In the genomic region with DNA sequence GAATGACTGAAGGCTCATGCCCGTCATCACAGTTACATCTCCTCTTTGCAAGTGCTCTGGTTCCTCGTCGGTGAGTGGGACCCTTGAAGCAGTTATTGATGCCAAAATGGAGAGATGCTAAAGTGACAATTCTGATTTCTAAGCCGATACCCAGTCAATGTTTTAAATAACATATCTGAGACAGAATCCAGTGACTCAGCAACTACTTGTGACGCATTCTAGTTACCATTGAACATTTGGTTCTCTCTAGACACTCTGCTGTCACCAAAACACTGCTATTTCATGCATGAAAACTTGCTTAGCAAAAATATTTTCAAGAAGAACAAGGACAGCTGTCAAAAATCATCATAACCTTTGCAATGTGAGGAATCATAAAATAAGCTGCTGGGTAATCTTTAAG, we compare ENCODE assay signal across 14 cellular contexts.
DNase-seq lines count a peak whose midpoint lies in the region; ATAC-seq lines count a peak whose summit lies in the region.
"Had no signal": no experiment of that assay in that cellular context is flagged by ENCODE, and none has a peak within 500 bp of the region (broad histone marks: within the 10 kb centered on the region; RNA-seq: fewer than 3 reads in every experiment).

No MANE protein-coding gene starts in this region.

- ATAC-seq in HG03520 (IDR thresholded peaks at IDR 0.05; ENCODE audit: unreplicated experiment), result no peak
- no peak for ATAC-seq in GM18861 (IDR thresholded peaks at IDR 0.05; ENCODE audit: unreplicated experiment)

- peak; percentile 54 for DNase-seq in Ammon's horn (ENCODE audit: low spot score)
- peak; percentile 48 for DNase-seq in LHCN-M2 (ENCODE audit: low read depth)
- peak in 5 of 61 donors; percentile 31 to 62 (median 32) for DNase-seq in caudate nucleus (lab: John Stamatoyannopoulos, UW)
- peak; percentile 55 for DNase-seq in putamen (ENCODE audit: low spot score)
- no peak for DNase-seq in GM03348 (ENCODE audit: low spot score)
- no peak for DNase-seq in HuH-7 (ENCODE audit: low spot score)
- DNase-seq: ACHN; Caco-2; CD4-positive, alpha-beta T cell; H9; KBM-7 had no signal

- H3K27ac ChIP-seq in caudate nucleus (ENCODE audit: low read depth, low read length), result peak overlapping the region; percentile 74
- H3K27ac ChIP-seq: C4-2B had no signal

Comparison
In these comparisons a context has a peak if more than half of its experiments do, and no peak if none do; other contexts are left out.
1. DNase-seq: peak in Ammon's horn (single experiment), LHCN-M2 (single experiment) and putamen (single experiment); none in GM03348 (single experiment) and HuH-7 (single experiment).